ENCODE assay signal across 9 cellular contexts in genomic region chr12:110520876-110521712, GRCh38. TPM values are rescaled to one million over a fixed set of nuclear protein-coding genes. Genes with fewer than 3 reads are reported as not detected.
DNase-seq lines count a peak whose midpoint lies in the region; ATAC-seq and TF ChIP-seq lines count a peak whose summit lies in the region.
"Not testable (repeated sequence)": the region's sequence is repeated elsewhere in the genome, so short reads cannot be mapped to it uniquely, and the experiment has no call there.
"Had no signal": no experiment of that assay in that cellular context is flagged by ENCODE, and none has a peak within 500 bp of the region (broad histone marks: within the 10 kb centered on the region; RNA-seq: fewer than 3 reads in every experiment).

No MANE protein-coding gene starts in this region.

- not testable (repeated sequence) for H3K4me3 ChIP-seq in CD4-positive, alpha-beta memory T cell (ENCODE audit: low read length in 2 of 2)

- not testable (repeated sequence) for H3K27me3 ChIP-seq in CD4-positive, alpha-beta memory T cell (ENCODE audit: insufficient read depth, low read length)

- H3K9me3 ChIP-seq in CD4-positive, alpha-beta memory T cell (ENCODE audit: control insufficient read depth in 1 of 2, low read length in 2 of 2); T-helper 17 cell (ENCODE audit: control insufficient read depth, low read length, poor library complexity, severe bottlenecking): not testable (repeated sequence)

- H3K36me3 Mint-ChIP-seq in CD4-positive, alpha-beta memory T cell; T-helper 17 cell (ENCODE audit: low read depth); activated CD4-positive, alpha-beta memory T cell treated with anti-CD3 and anti-CD28 coated beads for 36 hours; activated naive CD4-positive, alpha-beta T cell treated with anti-CD3 and anti-CD28 coated beads, Interleukin-2, amount 50 U/mL, for 72 hours: not testable (repeated sequence)

- intact Hi-C loops in CD4-positive, alpha-beta memory T cell (cut with micrococcal nuclease) = not testable (repeated sequence)
- intact Hi-C loops in activated CD4-positive, alpha-beta memory T cell treated with anti-CD3 and anti-CD28 coated beads for 36 hours (cut with micrococcal nuclease) = loop anchor here (1.0 to 2.0 kb wide), 3 partner anchors 10 to 58 kb away; partner anchors contain the start of genes RAD9B and VPS29

- H3K27ac ChIP-seq in CD4-positive, alpha-beta memory T cell (ENCODE audit: low read depth, low read length) = not testable (repeated sequence)

- not testable (repeated sequence) for H3K27me3 Mint-ChIP-seq in CD4-positive, alpha-beta memory T cell; T-helper 17 cell; activated CD4-positive, alpha-beta memory T cell treated with anti-CD3 and anti-CD28 coated beads for 36 hours

- POLR2A ChIA-PET in CD4-positive, alpha-beta memory T cell (lab: Charles Lee; ENCODE audit: partially characterized antibody) = interaction anchor here (0.6 kb wide), 1 partner anchor 883 kb away, joined by 3 read pairs; no protein-coding TSS in a partner anchor
- POLR2A ChIA-PET in activated CD4-positive, alpha-beta memory T cell treated with anti-CD3 and anti-CD28 coated beads for 36 hours (lab: Charles Lee) = interaction anchor here (0.6 to 1.0 kb wide), 6 partner anchors 10 to 255 kb away, joined by 3 read pairs; partner anchors contain the start of gene GPN3

- H3K36me3 ChIP-seq in CD4-positive, alpha-beta memory T cell (ENCODE audit: insufficient read depth, low read length) = not testable (repeated sequence)

- DNase-seq in CD4-positive, alpha-beta memory T cell = peak in 3 of 5 donors; percentile 9 to 27 (median 11)
- DNase-seq in T-helper 17 cell; activated naive CD4-positive, alpha-beta T cell treated with anti-CD3 and anti-CD28 coated beads, Interleukin-2, amount 50 U/mL, for 72 hours (ENCODE audit: low spot score in 2 of 2): not testable (repeated sequence)
- DNase-seq in activated CD4-positive, alpha-beta memory T cell treated with anti-CD3 and anti-CD28 coated beads for 36 hours = peak; percentile 77
- peak; percentile 54 to 62 for DNase-seq in activated T-cell treated with anti-CD3 and anti-CD28 coated beads, Interleukin-2, amount 50 U/mL, for 48 hours
- peak; percentile 39 to 43 for DNase-seq in erythroblast (lab: John Stamatoyannopoulos, UW)
- DNase-seq in stimulated activated CD4-positive, alpha-beta T cell treated with anti-CD3 and anti-CD28 coated beads, Interleukin-15, amount 100 ng/mL, for 48 hours (ENCODE audit: low read depth in 2 of 2) = peak; percentile 20 to 21
- peak; percentile 56 for DNase-seq in stimulated activated CD8-positive, alpha-beta memory T cell treated with anti-CD3 and anti-CD28 coated beads, Interleukin-4, amount 100 ng/mL, for 48 hours

- peak; percentile 30 for ATAC-seq in T-helper 17 cell
- ATAC-seq in activated naive CD4-positive, alpha-beta T cell treated with anti-CD3 and anti-CD28 coated beads, Interleukin-2, amount 50 U/mL, for 72 hours = peak; percentile 54 to 81

- H3K4me3 Mint-ChIP-seq in CD4-positive, alpha-beta memory T cell = peak overlapping the region in 2 of 8 donors; percentile 39 to 57
- H3K4me3 Mint-ChIP-seq in T-helper 17 cell = not testable (repeated sequence)
- H3K4me3 Mint-ChIP-seq in activated CD4-positive, alpha-beta memory T cell treated with anti-CD3 and anti-CD28 coated beads for 36 hours = peak overlapping the region; percentile 32

- H3K9me3 Mint-ChIP-seq in CD4-positive, alpha-beta memory T cell; activated CD4-positive, alpha-beta memory T cell treated with anti-CD3 and anti-CD28 coated beads for 36 hours; activated naive CD4-positive, alpha-beta T cell treated with anti-CD3 and anti-CD28 coated beads, Interleukin-2, amount 50 U/mL, for 72 hours: not testable (repeated sequence)

- CTCF ChIA-PET in CD4-positive, alpha-beta memory T cell (lab: Charles Lee; ENCODE audit: partially characterized antibody) = interaction anchor here (1.5 kb wide), 1 partner anchor 79 kb away, joined by 13 read pairs; no protein-coding TSS in a partner anchor
- CTCF ChIA-PET in activated CD4-positive, alpha-beta memory T cell treated with anti-CD3 and anti-CD28 coated beads for 36 hours (lab: Charles Lee) = interaction anchor here (0.6 to 3.6 kb wide), 7 partner anchors 8 to 854 kb away, joined by 3 to 27 read pairs (median 4); partner anchors contain the start of gene ARPC3

- H3K4me1 Mint-ChIP-seq in CD4-positive, alpha-beta memory T cell; T-helper 17 cell: not testable (repeated sequence)
- peaks cover 17% of the 10 kb centered on the region for H3K4me1 Mint-ChIP-seq in activated CD4-positive, alpha-beta memory T cell treated with anti-CD3 and anti-CD28 coated beads for 36 hours (ENCODE audit: low read depth)

- H3K4me1 ChIP-seq in CD4-positive, alpha-beta memory T cell (ENCODE audit: insufficient read depth, low read length) = peaks cover 13% of the 10 kb centered on the region

- TF ChIP-seq POLR2A in erythroblast (IDR thresholded peaks at IDR 0.05; ENCODE audit: low read length) = not testable (repeated sequence)

- H3K27ac Mint-ChIP-seq in CD4-positive, alpha-beta memory T cell = peak overlapping the region in 3 of 7 donors; percentile 43 to 64 (median 56)
- peak overlapping the region; percentile 24 for H3K27ac Mint-ChIP-seq in T-helper 17 cell
- H3K27ac Mint-ChIP-seq in activated CD4-positive, alpha-beta memory T cell treated with anti-CD3 and anti-CD28 coated beads for 36 hours = peak overlapping the region; percentile 38
- peak overlapping the region in 1 of 2 donors; percentile 74 for H3K27ac Mint-ChIP-seq in activated naive CD4-positive, alpha-beta T cell treated with anti-CD3 and anti-CD28 coated beads, Interleukin-2, amount 50 U/mL, for 72 hours

RNA-seq across cellular contexts. Expression of gene RAD9B, which starts 19.0 kb away (rescaled TPM):
- total RNA-seq in CD4-positive, alpha-beta memory T cell = 1 to 10 TPM; 1.1 to 2.1 TPM
- polyA plus RNA-seq in CD4-positive, alpha-beta memory T cell = under 1 TPM; 0.19 to 0.64 TPM
- under 1 TPM; 0.37 to 0.62 TPM for total RNA-seq in T-helper 17 cell
- 1 to 10 TPM; 1.1 to 2.7 TPM for total RNA-seq in activated CD4-positive, alpha-beta memory T cell treated with anti-CD3 and anti-CD28 coated beads for 36 hours
- 1 to 10 TPM; 1.9 to 2.0 TPM for total RNA-seq in activated naive CD4-positive, alpha-beta T cell treated with anti-CD3 and anti-CD28 coated beads, Interleukin-2, amount 50 U/mL, for 72 hours
- total RNA-seq: GM23338 had no signal
- polyA plus RNA-seq: GM23338 had no signal

RNA-seq across cellular contexts. Expression of gene VPS29, which starts 19.2 kb away (rescaled TPM):
- total RNA-seq in CD4-positive, alpha-beta memory T cell = 100 to 1,000 TPM; 117 to 121 TPM
- polyA plus RNA-seq in CD4-positive, alpha-beta memory T cell = 100 to 1,000 TPM; 164 to 237 TPM
- 10 to 100 TPM; 81.0 to 96.3 TPM for total RNA-seq in T-helper 17 cell
- total RNA-seq in activated CD4-positive, alpha-beta memory T cell treated with anti-CD3 and anti-CD28 coated beads for 36 hours = 100 to 1,000 TPM; 100 to 106 TPM
- total RNA-seq in activated naive CD4-positive, alpha-beta T cell treated with anti-CD3 and anti-CD28 coated beads, Interleukin-2, amount 50 U/mL, for 72 hours = 100 to 1,000 TPM; 113 to 122 TPM

RNA-seq across cellular contexts. Expression of gene FAM216A, which starts 52.4 kb away (rescaled TPM):
- total RNA-seq in CD4-positive, alpha-beta memory T cell = 10 to 100 TPM; 16.4 to 16.9 TPM
- 1 to 10 TPM; 7.5 to 8.9 TPM for polyA plus RNA-seq in CD4-positive, alpha-beta memory T cell
- 1 to 10 TPM; 3.2 to 3.5 TPM for total RNA-seq in T-helper 17 cell
- 10 to 100 TPM; 29.8 to 30.0 TPM for total RNA-seq in activated CD4-positive, alpha-beta memory T cell treated with anti-CD3 and anti-CD28 coated beads for 36 hours
- 10 to 100 TPM; 17.4 to 41.5 TPM for total RNA-seq in activated naive CD4-positive, alpha-beta T cell treated with anti-CD3 and anti-CD28 coated beads, Interleukin-2, amount 50 U/mL, for 72 hours

RNA-seq across cellular contexts. Expression of gene GPN3, which starts 53.0 kb away (rescaled TPM):
- 10 to 100 TPM; 12.5 to 16.6 TPM for total RNA-seq in CD4-positive, alpha-beta memory T cell
- 10 to 100 TPM; 29.1 to 43.4 TPM for polyA plus RNA-seq in CD4-positive, alpha-beta memory T cell
- total RNA-seq in T-helper 17 cell = 1 to 10 TPM; 4.4 to 5.2 TPM
- 10 to 100 TPM; 62.4 to 68.4 TPM for total RNA-seq in activated CD4-positive, alpha-beta memory T cell treated with anti-CD3 and anti-CD28 coated beads for 36 hours
- total RNA-seq in activated naive CD4-positive, alpha-beta T cell treated with anti-CD3 and anti-CD28 coated beads, Interleukin-2, amount 50 U/mL, for 72 hours = 10 to 100 TPM; 49.9 to 74.0 TPM
